Comparison of ENCODE assay signal across 1 cellular context in genomic region chr20:2741463-2741862, GRCh38.
TF ChIP-seq lines count a peak whose summit lies in the region.

No MANE protein-coding gene starts in this region.

TF ChIP-seq in SK-N-SH, 30 proteins besides CTCF, POLR2A, EP300 and RAD21 (continued from another document):
- TF ChIP-seq TCF12 (IDR thresholded peaks at IDR 0.05) (no peak), MAX (IDR thresholded peaks at IDR 0.05; ENCODE audit: low read depth) (no peak), CHD2 (IDR thresholded peaks at IDR 0.05; ENCODE audit: low read length, partially characterized antibody) (no peak), GABPA (IDR thresholded peaks at IDR 0.05; ENCODE audit: low read depth) (no peak), IRF3 (IDR thresholded peaks at IDR 0.05; ENCODE audit: low read depth, low read length) (no peak), NFIC (IDR thresholded peaks at IDR 0.05; ENCODE audit: borderline replicate concordance) (no peak), FOXJ3 (CRISPR knock-in tag; IDR thresholded peaks at IDR 0.05) (no peak), PBX3 (IDR thresholded peaks at IDR 0.05) (no peak), RXRA (IDR thresholded peaks at IDR 0.05; ENCODE audit: borderline replicate concordance, low read depth) (no peak), NRF1 (IDR thresholded peaks at IDR 0.05; ENCODE audit: low read depth, low read length) (no peak), EZH2phosphoT487 (IDR thresholded peaks at IDR 0.05; ENCODE audit: borderline replicate concordance, low read depth) (no peak), YY1 (IDR thresholded peaks at IDR 0.05; ENCODE audit: low read depth) (no peak), ZBTB33 (IDR thresholded peaks at IDR 0.05; ENCODE audit: borderline replicate concordance, low read depth) (no peak), ELF1 (IDR thresholded peaks at IDR 0.05) (no peak), RFX5 (IDR thresholded peaks at IDR 0.05; ENCODE audit: low read length) (no peak), POLR2AphosphoS5 (IDR thresholded peaks at IDR 0.05; ENCODE audit: low read depth, low read length) (no peak)
TF ChIP-seq in SK-N-SH: peak in this region for 0.
